In genomic region chr3:32553459-32553858, GRCh38 we compare ENCODE assay signal across 18 cellular contexts.
"Had no signal": no experiment of that assay in that cellular context is flagged by ENCODE, and none has a peak within 500 bp of the region (broad histone marks: within the 10 kb centered on the region; RNA-seq: fewer than 3 reads in every experiment).

No MANE protein-coding gene starts in this region.

- H3K27ac Mint-ChIP-seq: activated CD4-positive, alpha-beta memory T cell treated with anti-CD3 and anti-CD28 coated beads, Interleukin-2, amount 10 ng/mL, durations not matched to agents 7 days and 5 days; activated CD8-positive, alpha-beta memory T cell treated with anti-CD3 and anti-CD28 coated beads, Interleukin-2, amount 10 ng/mL, durations not matched to agents 7 days and 5 days; activated naive CD8-positive, alpha-beta T cell; immature natural killer cell had no signal

- H3K36me3 ChIP-seq: esophagus squamous epithelium, ovary, spleen, upper lobe of right lung had no signal

- H3K4me3 ChIP-seq: esophagus squamous epithelium, mucosa of descending colon, ovary, spleen, upper lobe of right lung had no signal

- H3K4me3 Mint-ChIP-seq: activated CD4-positive, alpha-beta memory T cell treated with anti-CD3 and anti-CD28 coated beads, Interleukin-2, amount 10 ng/mL, durations not matched to agents 7 days and 5 days; activated CD8-positive, alpha-beta memory T cell treated with anti-CD3 and anti-CD28 coated beads, Interleukin-2, amount 10 ng/mL, durations not matched to agents 7 days and 5 days; activated naive CD8-positive, alpha-beta T cell; effector memory CD8-positive, alpha-beta T cell; immature natural killer cell had no signal

- H3K27me3 ChIP-seq: esophagus squamous epithelium, ovary, spleen, upper lobe of right lung had no signal

- DNase-seq: activated CD4-positive, alpha-beta memory T cell treated with anti-CD3 and anti-CD28 coated beads, Interleukin-2, amount 10 ng/mL, durations not matched to agents 7 days and 5 days; activated CD4-positive, alpha-beta T cell treated with anti-CD3 and anti-CD28 coated beads for 48 hours; activated CD4-positive, CD25-positive, alpha-beta regulatory T cell; activated CD8-positive, alpha-beta memory T cell treated with anti-CD3 and anti-CD28 coated beads, Interleukin-2, amount 10 ng/mL, durations not matched to agents 7 days and 5 days; effector memory CD8-positive, alpha-beta T cell; esophagus squamous epithelium; immature natural killer cell; kidney glomerular epithelial cell; mesenchymal stem cell; mucosa of descending colon; naive B cell; ovary; spleen; stimulated activated CD4-positive, alpha-beta T cell treated with anti-CD3 and anti-CD28 coated beads, Interleukin-4, amount 100 ng/mL, for 4 hours; stimulated activated naive CD4-positive, alpha-beta T cell; T1000; upper lobe of right lung had no signal

- H3K27ac ChIP-seq: esophagus squamous epithelium, ovary, upper lobe of right lung had no signal

- H3K9me3 Mint-ChIP-seq: activated CD4-positive, alpha-beta memory T cell treated with anti-CD3 and anti-CD28 coated beads, Interleukin-2, amount 10 ng/mL, durations not matched to agents 7 days and 5 days; effector memory CD8-positive, alpha-beta T cell; immature natural killer cell; naive B cell had no signal

- H3K27me3 Mint-ChIP-seq: activated CD4-positive, alpha-beta memory T cell treated with anti-CD3 and anti-CD28 coated beads, Interleukin-2, amount 10 ng/mL, durations not matched to agents 7 days and 5 days; activated CD8-positive, alpha-beta memory T cell treated with anti-CD3 and anti-CD28 coated beads, Interleukin-2, amount 10 ng/mL, durations not matched to agents 7 days and 5 days; activated naive CD8-positive, alpha-beta T cell; effector memory CD8-positive, alpha-beta T cell; naive B cell had no signal

- ATAC-seq: activated CD8-positive, alpha-beta memory T cell treated with anti-CD3 and anti-CD28 coated beads, Interleukin-2, amount 10 ng/mL, durations not matched to agents 7 days and 5 days; effector memory CD8-positive, alpha-beta T cell; mucosa of descending colon; upper lobe of right lung had no signal

- H3K9me3 ChIP-seq: esophagus squamous epithelium, mucosa of descending colon, ovary, spleen, upper lobe of right lung had no signal
